25 cellular contexts compared by ENCODE assay signal in genomic region chr13:76620036-76620435, GRCh38.
A peak's percentile ranks its signal among the peaks of the same experiment; 100 is the strongest.
DNase-seq lines count a peak whose midpoint lies in the region; ATAC-seq and TF ChIP-seq lines count a peak whose summit lies in the region.
"Had no signal": no experiment of that assay in that cellular context is flagged by ENCODE, and none has a peak within 500 bp of the region (broad histone marks: within the 10 kb centered on the region; RNA-seq: fewer than 3 reads in every experiment).

No MANE protein-coding gene starts in this region.

- H3K4me3 ChIP-seq in fibroblast of pulmonary artery (replicated peaks; ENCODE audit: low read depth, low read length) (no peak overlapping the region), heart right ventricle (no peak overlapping the region), endodermal cell (ENCODE audit: low read length) (no peak overlapping the region)
- H3K4me3 ChIP-seq: BLaER1, GM12878, GM23338, HAP-1 had no signal

- H3K27me3 Mint-ChIP-seq in brain (no peaks in the 10 kb centered on the region), endodermal cell (ENCODE audit: insufficient read depth) (peaks cover 5% of the 10 kb centered on the region)

- 75 to 82% methylated on average over 5 of the region's 5 CpGs for WGBS in heart right ventricle, 2 donors
- 89% methylated on average over 5 of the region's 5 CpGs; no CpG with 5 or more reads in 1 of the 2 experiments for WGBS in endodermal cell (ENCODE audit: insufficient coverage in 1 of 2, insufficient read length in 1 of 2), 2 experiments

- ATAC-seq in heart right ventricle (no peak), GM21723 (IDR thresholded peaks at IDR 0.05; ENCODE audit: unreplicated experiment) (no peak)
- ATAC-seq: GM12878, GM23338, SK-N-SH treated with all-trans-retinoic acid at 6 μM for 48 hours had no signal

- H3K27ac Mint-ChIP-seq in brain: peak overlapping the region in 3 of 5 experiments; percentile 11 to 44 (median 24)
- no peak overlapping the region for H3K27ac Mint-ChIP-seq in endodermal cell
- H3K27ac Mint-ChIP-seq: CD4-positive, alpha-beta T cell; GM23338 had no signal

- H3K9ac ChIP-seq in endodermal cell (ENCODE audit: extremely low read depth, low read length, poor library complexity, severe bottlenecking): no peak overlapping the region
- H3K9ac ChIP-seq: BLaER1 had no signal

- H3K36me3 Mint-ChIP-seq in brain (no peaks in the 10 kb centered on the region), endodermal cell (ENCODE audit: low read depth) (no peaks in the 10 kb centered on the region)

- H3K27me3 ChIP-seq in heart right ventricle (no peaks in the 10 kb centered on the region), endodermal cell (ENCODE audit: control insufficient read depth, insufficient read depth, low read length, poor library complexity, severe bottlenecking) (no peaks in the 10 kb centered on the region)
- H3K27me3 ChIP-seq: BLaER1 had no signal

- DNase-seq in M059J (ENCODE audit: low read depth) (peak; percentile 3), fibroblast of pulmonary artery (ENCODE audit: low read depth) (peak; percentile 23), renal cortical epithelial cell (ENCODE audit: low read depth) (peak; percentile 9), heart right ventricle (no peak), endodermal cell (no peak)
- DNase-seq: ACHN; CD4-positive, alpha-beta T cell; COR-L47; DMS79; IMR-90; NCI-H1092 treated with DMSO at 0.1 percent for 48 hours; NCI-H2029; NCI-H345; NCI-H524; NCI-H774; NK-92 treated with Interleukin-12 subunit alpha and Interleukin-12 subunit beta, amount 100 ng/mL, for 24 hours; SIG-M5 had no signal

- peaks cover 39% of the 10 kb centered on the region for H3K4me1 Mint-ChIP-seq in brain
- no peaks in the 10 kb centered on the region for H3K4me1 Mint-ChIP-seq in endodermal cell
- H3K4me1 Mint-ChIP-seq: GM23338 had no signal

- H3K4me1 ChIP-seq in heart right ventricle (peaks cover 0 to 18% (median 10%) of the 10 kb centered on the region in 9 donors), endodermal cell (ENCODE audit: control insufficient read depth, insufficient read depth, low read length) (no peaks in the 10 kb centered on the region)
- H3K4me1 ChIP-seq: BLaER1, HAP-1 had no signal

- H3K9me3 Mint-ChIP-seq in brain: peaks cover 0 to 10% (median 3%) of the 10 kb centered on the region in 5 experiments
- peaks cover 5% of the 10 kb centered on the region for H3K9me3 Mint-ChIP-seq in endodermal cell
- H3K9me3 Mint-ChIP-seq: CD4-positive, alpha-beta T cell had no signal

- H3K4me3 Mint-ChIP-seq in brain (no peak overlapping the region), endodermal cell (no peak overlapping the region)
- H3K4me3 Mint-ChIP-seq: CD4-positive, alpha-beta T cell; GM23338 had no signal

- intact Hi-C loops in heart right ventricle (cut with DNase I): no loop called here

- TF ChIP-seq CTCF in brain (conservative IDR thresholded peaks at IDR 0.05) (no peak), fibroblast of pulmonary artery (IDR thresholded peaks at IDR 0.05; ENCODE audit: low read length, missing control alignments) (no peak), heart right ventricle (IDR thresholded peaks at IDR 0.05) (no peak), endodermal cell (conservative IDR thresholded peaks at IDR 0.05) (no peak)

- peaks cover 0 to 6% (median 0%) of the 10 kb centered on the region in 11 donors for H3K9me3 ChIP-seq in heart right ventricle
- H3K9me3 ChIP-seq in endodermal cell (ENCODE audit: control insufficient read depth, low read length): no peaks in the 10 kb centered on the region
- H3K9me3 ChIP-seq: BLaER1, HAP-1 had no signal

- no peak overlapping the region for H3K27ac ChIP-seq in heart right ventricle
- H3K27ac ChIP-seq in endodermal cell (ENCODE audit: low read depth, low read length): no peak overlapping the region
- H3K27ac ChIP-seq: BLaER1, RWPE1 had no signal

- H3K36me3 ChIP-seq in heart right ventricle (no peaks in the 10 kb centered on the region), endodermal cell (ENCODE audit: control insufficient read depth, insufficient read depth, low read length) (no peaks in the 10 kb centered on the region)
- H3K36me3 ChIP-seq: BLaER1, HAP-1 had no signal

Comparison
In these comparisons a context has a peak if more than half of its experiments do, and no peak if none do; other contexts are left out.
1. DNase-seq: peak in M059J (single experiment), fibroblast of pulmonary artery (single experiment) and renal cortical epithelial cell (single experiment); none in heart right ventricle (0 of 2) and endodermal cell (single experiment).